Comparison of ENCODE assay signal across 2 cellular contexts in the genomic region with DNA sequence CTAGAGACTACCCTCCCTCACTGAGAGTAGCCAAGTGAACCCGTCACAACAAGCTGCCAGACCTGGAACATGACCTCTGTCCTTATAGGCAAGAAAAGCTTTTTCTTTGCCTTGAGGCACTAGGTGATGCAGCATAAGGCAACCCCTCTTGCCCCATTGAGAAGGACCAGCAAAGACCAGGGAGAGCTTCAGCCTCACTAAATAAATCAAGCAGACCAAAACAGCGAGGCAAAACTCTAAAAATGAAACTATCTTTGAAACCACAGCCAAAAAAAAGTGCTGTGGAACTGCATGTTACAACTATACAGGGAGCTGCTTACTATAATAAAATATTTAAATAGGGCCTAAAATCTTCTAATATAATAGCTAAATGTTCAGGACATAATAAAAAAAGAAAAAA.
TF ChIP-seq lines count a peak whose summit lies in the region.

No MANE protein-coding gene starts in this region.

TF ChIP-seq in SK-N-SH, 30 proteins besides CTCF, POLR2A, EP300 and RAD21 (continued from another document):
- TF ChIP-seq, protein P1, sequence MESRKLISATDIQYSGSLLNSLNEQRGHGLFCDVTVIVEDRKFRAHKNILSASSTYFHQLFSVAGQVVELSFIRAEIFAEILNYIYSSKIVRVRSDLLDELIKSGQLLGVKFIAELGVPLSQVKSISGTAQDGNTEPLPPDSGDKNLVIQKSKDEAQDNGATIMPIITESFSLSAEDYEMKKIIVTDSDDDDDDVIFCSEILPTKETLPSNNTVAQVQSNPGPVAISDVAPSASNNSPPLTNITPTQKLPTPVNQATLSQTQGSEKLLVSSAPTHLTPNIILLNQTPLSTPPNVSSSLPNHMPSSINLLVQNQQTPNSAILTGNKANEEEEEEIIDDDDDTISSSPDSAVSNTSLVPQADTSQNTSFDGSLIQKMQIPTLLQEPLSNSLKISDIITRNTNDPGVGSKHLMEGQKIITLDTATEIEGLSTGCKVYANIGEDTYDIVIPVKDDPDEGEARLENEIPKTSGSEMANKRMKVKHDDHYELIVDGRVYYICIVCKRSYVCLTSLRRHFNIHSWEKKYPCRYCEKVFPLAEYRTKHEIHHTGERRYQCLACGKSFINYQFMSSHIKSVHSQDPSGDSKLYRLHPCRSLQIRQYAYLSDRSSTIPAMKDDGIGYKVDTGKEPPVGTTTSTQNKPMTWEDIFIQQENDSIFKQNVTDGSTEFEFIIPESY (IDR thresholded peaks at IDR 0.05; ENCODE audit: borderline replicate concordance, low read depth), result no peak
- TF ChIP-seq MAX (IDR thresholded peaks at IDR 0.05; ENCODE audit: low read depth) (no peak), RCOR1 (IDR thresholded peaks at IDR 0.05; ENCODE audit: low read length) (no peak), NFIC (IDR thresholded peaks at IDR 0.05; ENCODE audit: borderline replicate concordance) (no peak), NRF1 (IDR thresholded peaks at IDR 0.05; ENCODE audit: low read depth, low read length) (no peak), GATA2 (CRISPR knock-in tag; IDR thresholded peaks at IDR 0.05) (no peak), YY1 (IDR thresholded peaks at IDR 0.05; ENCODE audit: low read depth) (no peak), RXRA (IDR thresholded peaks at IDR 0.05; ENCODE audit: borderline replicate concordance, low read depth) (no peak)
- TF ChIP-seq, protein P2, sequence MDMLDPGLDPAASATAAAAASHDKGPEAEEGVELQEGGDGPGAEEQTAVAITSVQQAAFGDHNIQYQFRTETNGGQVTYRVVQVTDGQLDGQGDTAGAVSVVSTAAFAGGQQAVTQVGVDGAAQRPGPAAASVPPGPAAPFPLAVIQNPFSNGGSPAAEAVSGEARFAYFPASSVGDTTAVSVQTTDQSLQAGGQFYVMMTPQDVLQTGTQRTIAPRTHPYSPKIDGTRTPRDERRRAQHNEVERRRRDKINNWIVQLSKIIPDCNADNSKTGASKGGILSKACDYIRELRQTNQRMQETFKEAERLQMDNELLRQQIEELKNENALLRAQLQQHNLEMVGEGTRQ (IDR thresholded peaks at IDR 0.05; ENCODE audit: borderline replicate concordance, low read depth, low read length), result no peak

TF ChIP-seq in SK-N-SH treated with all-trans-retinoic acid at 6 μM for 48 hours, 23 proteins besides CTCF, POLR2A, EP300 and RAD21 (continued from another document):
- TF ChIP-seq, protein P3, sequence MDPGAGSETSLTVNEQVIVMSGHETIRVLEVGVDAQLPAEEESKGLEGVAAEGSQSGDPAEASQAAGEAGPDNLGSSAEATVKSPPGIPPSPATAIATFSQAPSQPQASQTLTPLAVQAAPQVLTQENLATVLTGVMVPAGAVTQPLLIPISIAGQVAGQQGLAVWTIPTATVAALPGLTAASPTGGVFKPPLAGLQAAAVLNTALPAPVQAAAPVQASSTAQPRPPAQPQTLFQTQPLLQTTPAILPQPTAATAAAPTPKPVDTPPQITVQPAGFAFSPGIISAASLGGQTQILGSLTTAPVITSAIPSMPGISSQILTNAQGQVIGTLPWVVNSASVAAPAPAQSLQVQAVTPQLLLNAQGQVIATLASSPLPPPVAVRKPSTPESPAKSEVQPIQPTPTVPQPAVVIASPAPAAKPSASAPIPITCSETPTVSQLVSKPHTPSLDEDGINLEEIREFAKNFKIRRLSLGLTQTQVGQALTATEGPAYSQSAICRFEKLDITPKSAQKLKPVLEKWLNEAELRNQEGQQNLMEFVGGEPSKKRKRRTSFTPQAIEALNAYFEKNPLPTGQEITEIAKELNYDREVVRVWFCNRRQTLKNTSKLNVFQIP (CRISPR knock-in tag; IDR thresholded peaks at IDR 0.05; ENCODE audit: borderline replicate concordance, low read depth), result no peak
- TF ChIP-seq, protein P4, sequence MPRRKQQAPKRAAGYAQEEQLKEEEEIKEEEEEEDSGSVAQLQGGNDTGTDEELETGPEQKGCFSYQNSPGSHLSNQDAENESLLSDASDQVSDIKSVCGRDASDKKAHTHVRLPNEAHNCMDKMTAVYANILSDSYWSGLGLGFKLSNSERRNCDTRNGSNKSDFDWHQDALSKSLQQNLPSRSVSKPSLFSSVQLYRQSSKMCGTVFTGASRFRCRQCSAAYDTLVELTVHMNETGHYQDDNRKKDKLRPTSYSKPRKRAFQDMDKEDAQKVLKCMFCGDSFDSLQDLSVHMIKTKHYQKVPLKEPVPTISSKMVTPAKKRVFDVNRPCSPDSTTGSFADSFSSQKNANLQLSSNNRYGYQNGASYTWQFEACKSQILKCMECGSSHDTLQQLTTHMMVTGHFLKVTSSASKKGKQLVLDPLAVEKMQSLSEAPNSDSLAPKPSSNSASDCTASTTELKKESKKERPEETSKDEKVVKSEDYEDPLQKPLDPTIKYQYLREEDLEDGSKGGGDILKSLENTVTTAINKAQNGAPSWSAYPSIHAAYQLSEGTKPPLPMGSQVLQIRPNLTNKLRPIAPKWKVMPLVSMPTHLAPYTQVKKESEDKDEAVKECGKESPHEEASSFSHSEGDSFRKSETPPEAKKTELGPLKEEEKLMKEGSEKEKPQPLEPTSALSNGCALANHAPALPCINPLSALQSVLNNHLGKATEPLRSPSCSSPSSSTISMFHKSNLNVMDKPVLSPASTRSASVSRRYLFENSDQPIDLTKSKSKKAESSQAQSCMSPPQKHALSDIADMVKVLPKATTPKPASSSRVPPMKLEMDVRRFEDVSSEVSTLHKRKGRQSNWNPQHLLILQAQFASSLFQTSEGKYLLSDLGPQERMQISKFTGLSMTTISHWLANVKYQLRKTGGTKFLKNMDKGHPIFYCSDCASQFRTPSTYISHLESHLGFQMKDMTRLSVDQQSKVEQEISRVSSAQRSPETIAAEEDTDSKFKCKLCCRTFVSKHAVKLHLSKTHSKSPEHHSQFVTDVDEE (CRISPR knock-in tag; IDR thresholded peaks at IDR 0.05), result no peak
- TF ChIP-seq OSR1 (CRISPR knock-in tag; IDR thresholded peaks at IDR 0.05) (no peak), ESRRG (CRISPR knock-in tag; IDR thresholded peaks at IDR 0.05) (no peak), PATZ1 (CRISPR knock-in tag; IDR thresholded peaks at IDR 0.05; ENCODE audit: borderline replicate concordance) (no peak)
